Comparison of ENCODE assay signal across 8 cellular contexts in the genomic region with DNA sequence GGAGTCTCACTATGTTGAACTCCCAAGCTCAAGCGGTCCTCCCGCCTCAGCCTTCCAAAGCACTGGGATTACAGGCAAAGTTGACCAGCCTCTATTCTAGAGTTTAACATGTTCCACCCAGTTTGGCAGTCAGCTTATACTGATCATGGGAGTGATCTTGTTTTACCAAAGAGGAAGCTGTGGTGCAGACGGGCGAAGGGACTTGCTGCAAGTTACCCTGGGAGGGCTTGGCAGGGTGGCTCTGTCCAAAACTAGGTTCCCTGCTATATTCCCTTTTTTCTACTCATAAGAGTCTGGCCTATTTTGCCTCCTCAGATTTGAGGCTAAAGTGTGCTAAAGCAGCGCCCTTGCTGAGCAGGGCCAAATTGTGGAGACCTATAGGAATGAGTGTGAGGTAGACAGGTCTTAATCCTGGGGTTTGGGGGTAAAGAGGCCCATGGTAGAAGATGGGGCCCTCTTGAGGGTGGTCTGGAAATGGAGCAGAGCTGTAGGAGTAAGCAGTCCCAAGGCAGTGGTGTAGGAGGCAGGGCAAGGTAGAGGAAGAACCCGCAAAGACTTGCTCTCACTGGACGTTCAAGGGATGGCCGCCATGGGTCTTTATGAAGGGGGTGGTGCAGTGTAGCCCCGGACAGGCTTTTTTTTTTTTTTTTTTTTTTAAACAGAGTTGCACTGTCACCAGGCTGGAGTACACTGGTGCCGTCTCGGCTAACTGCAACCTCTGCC. TPM values are rescaled to one million over a fixed set of nuclear protein-coding genes. Genes with fewer than 3 reads are reported as not detected.
DNase-seq lines count a peak whose midpoint lies in the region; TF ChIP-seq lines count a peak whose summit lies in the region.
"Had no signal": no experiment of that assay in that cellular context is flagged by ENCODE, and none has a peak within 500 bp of the region (broad histone marks: within the 10 kb centered on the region; RNA-seq: fewer than 3 reads in every experiment).

No MANE protein-coding gene starts in this region.

- peaks cover 69% of the 10 kb centered on the region for H3K36me3 Mint-ChIP-seq in activated CD4-positive, alpha-beta T cell treated with anti-CD3 and anti-CD28 coated beads, Interleukin-2, amount 10 ng/mL, durations not matched to agents 24 days and 14 days (ENCODE audit: low read depth)
- peaks cover 63% of the 10 kb centered on the region for H3K36me3 Mint-ChIP-seq in activated CD4-positive, alpha-beta memory T cell treated with anti-CD3 and anti-CD28 coated beads, Interleukin-2, amount 10 ng/mL, durations not matched to agents 7 days and 5 days (ENCODE audit: low read depth)

- no peak overlapping the region for H3K4me3 ChIP-seq in coronary artery

- CTCF ChIA-PET in activated CD4-positive, alpha-beta memory T cell treated with anti-CD3 and anti-CD28 coated beads, Interleukin-2, amount 10 ng/mL, durations not matched to agents 7 days and 5 days (lab: Charles Lee), result interaction anchor here (0.7 to 5.4 kb wide), 7 partner anchors 10 to 96 kb away, joined by 3 to 82 read pairs (median 3); a partner anchor contains a TSS

- intact Hi-C loops in activated CD4-positive, alpha-beta T cell treated with anti-CD3 and anti-CD28 coated beads, Interleukin-2, amount 10 ng/mL, durations not matched to agents 24 days and 14 days (cut with micrococcal nuclease), result no loop called here

- H3K4me1 Mint-ChIP-seq in activated CD4-positive, alpha-beta T cell treated with anti-CD3 and anti-CD28 coated beads, Interleukin-2, amount 10 ng/mL, durations not matched to agents 24 days and 14 days, result peaks cover 59% of the 10 kb centered on the region
- peaks cover 71% of the 10 kb centered on the region for H3K4me1 Mint-ChIP-seq in activated CD4-positive, alpha-beta memory T cell treated with anti-CD3 and anti-CD28 coated beads, Interleukin-2, amount 10 ng/mL, durations not matched to agents 7 days and 5 days

- no peaks in the 10 kb centered on the region for H3K9me3 Mint-ChIP-seq in activated CD4-positive, alpha-beta T cell treated with anti-CD3 and anti-CD28 coated beads, Interleukin-2, amount 10 ng/mL, durations not matched to agents 24 days and 14 days
- no peaks in the 10 kb centered on the region for H3K9me3 Mint-ChIP-seq in activated CD4-positive, alpha-beta memory T cell treated with anti-CD3 and anti-CD28 coated beads, Interleukin-2, amount 10 ng/mL, durations not matched to agents 7 days and 5 days

- peak overlapping the region; percentile 79 for H3K27ac Mint-ChIP-seq in activated CD4-positive, alpha-beta T cell treated with anti-CD3 and anti-CD28 coated beads, Interleukin-2, amount 10 ng/mL, durations not matched to agents 24 days and 14 days
- peak overlapping the region; percentile 81 for H3K27ac Mint-ChIP-seq in activated CD4-positive, alpha-beta memory T cell treated with anti-CD3 and anti-CD28 coated beads, Interleukin-2, amount 10 ng/mL, durations not matched to agents 7 days and 5 days

- POLR2A ChIA-PET in activated CD4-positive, alpha-beta memory T cell treated with anti-CD3 and anti-CD28 coated beads, Interleukin-2, amount 10 ng/mL, durations not matched to agents 7 days and 5 days (lab: Charles Lee), result interaction anchor here (0.6 to 16.1 kb wide), 8 partner anchors 10 to 625 kb away, joined by 3 to 384 read pairs (median 4); a partner anchor contains a TSS

- DNase-seq in activated CD4-positive, alpha-beta T cell treated with anti-CD3 and anti-CD28 coated beads, Interleukin-2, amount 10 ng/mL, durations not matched to agents 24 days and 14 days, result no peak
- DNase-seq in activated CD4-positive, alpha-beta T cell treated with anti-CD3 and anti-CD28 coated beads, Interleukin-2, amount 50 U/mL, for 4 hours, result no peak
- no peak for DNase-seq in activated CD4-positive, alpha-beta memory T cell treated with anti-CD3 and anti-CD28 coated beads, Interleukin-2, amount 10 ng/mL, durations not matched to agents 7 days and 5 days
- DNase-seq in pons (ENCODE audit: low spot score) (peak; percentile 17), coronary artery (ENCODE audit: low spot score) (no peak), midbrain (lab: John Stamatoyannopoulos, UW) (no peak)
- DNase-seq: NCI-H748 treated with DMSO at 0.1 percent for 48 hours had no signal

- no peaks in the 10 kb centered on the region for H3K27me3 Mint-ChIP-seq in activated CD4-positive, alpha-beta T cell treated with anti-CD3 and anti-CD28 coated beads, Interleukin-2, amount 10 ng/mL, durations not matched to agents 24 days and 14 days
- no peaks in the 10 kb centered on the region for H3K27me3 Mint-ChIP-seq in activated CD4-positive, alpha-beta memory T cell treated with anti-CD3 and anti-CD28 coated beads, Interleukin-2, amount 10 ng/mL, durations not matched to agents 7 days and 5 days

- H3K27ac ChIP-seq in coronary artery, result no peak overlapping the region

- peak overlapping the region; percentile 89 for H3K4me3 Mint-ChIP-seq in activated CD4-positive, alpha-beta T cell treated with anti-CD3 and anti-CD28 coated beads, Interleukin-2, amount 10 ng/mL, durations not matched to agents 24 days and 14 days
- peak overlapping the region; percentile 82 for H3K4me3 Mint-ChIP-seq in activated CD4-positive, alpha-beta memory T cell treated with anti-CD3 and anti-CD28 coated beads, Interleukin-2, amount 10 ng/mL, durations not matched to agents 7 days and 5 days

- no peak for TF ChIP-seq CTCF in coronary artery (IDR thresholded peaks at IDR 0.05)

RNA-seq across cellular contexts. Expression of a gene that starts 3.3 kb away (rescaled TPM):
- total RNA-seq in activated CD4-positive, alpha-beta T cell treated with anti-CD3 and anti-CD28 coated beads, Interleukin-2, amount 10 ng/mL, durations not matched to agents 24 days and 14 days, result 2,909 and 2,931 TPM in 2 replicates
- 1,000 to 10,000 TPM; 2,625 to 2,652 TPM for total RNA-seq in activated CD4-positive, alpha-beta memory T cell treated with anti-CD3 and anti-CD28 coated beads, Interleukin-2, amount 10 ng/mL, durations not matched to agents 7 days and 5 days

RNA-seq across cellular contexts. Expression of a gene that starts 13.7 kb away (rescaled TPM):
- total RNA-seq in activated CD4-positive, alpha-beta T cell treated with anti-CD3 and anti-CD28 coated beads, Interleukin-2, amount 10 ng/mL, durations not matched to agents 24 days and 14 days, result 2.6 and 2.7 TPM in 2 replicates
- total RNA-seq in activated CD4-positive, alpha-beta memory T cell treated with anti-CD3 and anti-CD28 coated beads, Interleukin-2, amount 10 ng/mL, durations not matched to agents 7 days and 5 days, result under 1 TPM; 0.35 to 0.38 TPM

RNA-seq across cellular contexts. Expression of a gene that starts 18.5 kb away (rescaled TPM):
- not detected in 2 replicates for total RNA-seq in activated CD4-positive, alpha-beta T cell treated with anti-CD3 and anti-CD28 coated beads, Interleukin-2, amount 10 ng/mL, durations not matched to agents 24 days and 14 days
- not detected for total RNA-seq in activated CD4-positive, alpha-beta memory T cell treated with anti-CD3 and anti-CD28 coated beads, Interleukin-2, amount 10 ng/mL, durations not matched to agents 7 days and 5 days
- total RNA-seq: aorta had no signal

RNA-seq across cellular contexts. Expression of a gene that starts 18.9 kb away (rescaled TPM):
- not detected in 2 replicates for total RNA-seq in activated CD4-positive, alpha-beta T cell treated with anti-CD3 and anti-CD28 coated beads, Interleukin-2, amount 10 ng/mL, durations not matched to agents 24 days and 14 days
- not detected for total RNA-seq in activated CD4-positive, alpha-beta memory T cell treated with anti-CD3 and anti-CD28 coated beads, Interleukin-2, amount 10 ng/mL, durations not matched to agents 7 days and 5 days
- total RNA-seq: aorta had no signal

RNA-seq across cellular contexts. Expression of a gene that starts 19.6 kb away (rescaled TPM):
- total RNA-seq in activated CD4-positive, alpha-beta T cell treated with anti-CD3 and anti-CD28 coated beads, Interleukin-2, amount 10 ng/mL, durations not matched to agents 24 days and 14 days, result 365 and 378 TPM in 2 replicates
- 100 to 1,000 TPM; 657 TPM for total RNA-seq in activated CD4-positive, alpha-beta memory T cell treated with anti-CD3 and anti-CD28 coated beads, Interleukin-2, amount 10 ng/mL, durations not matched to agents 7 days and 5 days
